ENCODE assay signal across 11 cellular contexts in the genomic region with DNA sequence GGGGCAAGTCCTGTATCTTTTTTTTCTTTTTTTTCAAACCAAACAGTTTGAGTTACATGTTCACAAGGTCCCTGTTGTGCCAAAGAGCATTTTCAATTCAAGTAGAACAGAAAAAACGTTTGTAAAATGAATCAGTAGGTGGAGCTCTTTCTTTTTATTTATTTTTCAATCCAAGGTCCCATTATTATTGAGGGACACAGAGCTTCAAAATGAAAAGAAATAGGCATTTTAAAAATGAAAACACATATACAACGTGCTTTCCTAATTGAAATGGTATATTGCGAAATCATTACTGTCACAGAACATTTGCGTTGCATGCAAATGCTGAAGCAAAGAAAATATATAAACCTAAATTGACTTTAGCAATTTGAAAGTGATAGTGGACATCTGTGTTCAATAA.
DNase-seq lines count a peak whose midpoint lies in the region; ATAC-seq and TF ChIP-seq lines count a peak whose summit lies in the region.
"Had no signal": no experiment of that assay in that cellular context is flagged by ENCODE, and none has a peak within 500 bp of the region (broad histone marks: within the 10 kb centered on the region; RNA-seq: fewer than 3 reads in every experiment).

No MANE protein-coding gene starts in this region.

- H3K27ac Mint-ChIP-seq in osteocyte (ENCODE audit: unreplicated experiment): no peak overlapping the region
- no peak overlapping the region for H3K27ac Mint-ChIP-seq in activated CD4-positive, alpha-beta memory T cell treated with anti-CD3 and anti-CD28 coated beads for 36 hours
- H3K27ac Mint-ChIP-seq: T-helper 1 cell treated with Interleukin-12 subunit alpha and Interleukin-12 subunit beta and Interleukin-4 antibody, amounts not matched to agents 30 μg/mL and 1 μg/mL, for 36 hours had no signal

- no peak for ATAC-seq in GM21515 (IDR thresholded peaks at IDR 0.05; ENCODE audit: unreplicated experiment)

- no peak overlapping the region for H3K4me3 Mint-ChIP-seq in osteocyte (ENCODE audit: unreplicated experiment)
- no peak overlapping the region for H3K4me3 Mint-ChIP-seq in activated CD4-positive, alpha-beta memory T cell treated with anti-CD3 and anti-CD28 coated beads for 36 hours
- H3K4me3 Mint-ChIP-seq: central memory CD8-positive, alpha-beta T cell; T-helper 1 cell treated with Interleukin-12 subunit alpha and Interleukin-12 subunit beta and Interleukin-4 antibody, amounts not matched to agents 30 μg/mL and 1 μg/mL, for 36 hours had no signal

- peak; percentile 50 for TF ChIP-seq CTCF in osteocyte (IDR thresholded peaks at IDR 0.05)

- no peaks in the 10 kb centered on the region for H3K36me3 Mint-ChIP-seq in osteocyte (ENCODE audit: unreplicated experiment)
- no peaks in the 10 kb centered on the region for H3K36me3 Mint-ChIP-seq in activated CD4-positive, alpha-beta memory T cell treated with anti-CD3 and anti-CD28 coated beads for 36 hours

- H3K27me3 Mint-ChIP-seq in osteocyte (ENCODE audit: unreplicated experiment): peaks cover 18% of the 10 kb centered on the region
- H3K27me3 Mint-ChIP-seq in activated CD4-positive, alpha-beta memory T cell treated with anti-CD3 and anti-CD28 coated beads for 36 hours: no peaks in the 10 kb centered on the region
- H3K27me3 Mint-ChIP-seq: central memory CD8-positive, alpha-beta T cell had no signal

- CTCF ChIA-PET in activated CD4-positive, alpha-beta memory T cell treated with anti-CD3 and anti-CD28 coated beads for 36 hours (lab: Charles Lee): no interaction called here

- H3K4me1 Mint-ChIP-seq in osteocyte (ENCODE audit: unreplicated experiment): no peaks in the 10 kb centered on the region
- no peaks in the 10 kb centered on the region for H3K4me1 Mint-ChIP-seq in activated CD4-positive, alpha-beta memory T cell treated with anti-CD3 and anti-CD28 coated beads for 36 hours (ENCODE audit: low read depth)
- H3K4me1 Mint-ChIP-seq: central memory CD8-positive, alpha-beta T cell had no signal

- H3K9me3 Mint-ChIP-seq in osteocyte (ENCODE audit: unreplicated experiment): peaks cover 5% of the 10 kb centered on the region
- H3K9me3 Mint-ChIP-seq in activated CD4-positive, alpha-beta memory T cell treated with anti-CD3 and anti-CD28 coated beads for 36 hours: no peaks in the 10 kb centered on the region

- peak; percentile 1 for DNase-seq in GM04504 (ENCODE audit: low read depth)
- DNase-seq in NCI-H446 treated with DMSO at 0.1 percent for 48 hours (lab: John Stamatoyannopoulos, UW): peak; percentile 7
- peak; percentile 65 for DNase-seq in dermis blood vessel endothelial cell
- DNase-seq in osteocyte (ENCODE audit: extremely low spot score, unreplicated experiment): no peak
- DNase-seq in activated gamma-delta T cell (lab: John Stamatoyannopoulos, UW): no peak
- DNase-seq in NCI-H2227 treated with DMSO at 0.1 percent for 48 hours (lab: John Stamatoyannopoulos, UW): no peak
- DNase-seq in activated CD4-positive, alpha-beta memory T cell treated with anti-CD3 and anti-CD28 coated beads for 36 hours: no peak
- DNase-seq: stimulated activated CD8-positive, alpha-beta memory T cell treated with anti-CD3 and anti-CD28 coated beads, Interleukin-4, amount 100 ng/mL, for 48 hours had no signal

- intact Hi-C loops in activated CD4-positive, alpha-beta memory T cell treated with anti-CD3 and anti-CD28 coated beads for 36 hours (cut with micrococcal nuclease): no loop called here

- POLR2A ChIA-PET in activated CD4-positive, alpha-beta memory T cell treated with anti-CD3 and anti-CD28 coated beads for 36 hours (lab: Charles Lee): no interaction called here

Comparison
In these comparisons a context has a peak if more than half of its experiments do, and no peak if none do; other contexts are left out.
1. DNase-seq: peak in GM04504 (single experiment), NCI-H446 treated with DMSO at 0.1 percent for 48 hours (single experiment) and dermis blood vessel endothelial cell (single experiment); none in osteocyte (single experiment), activated gamma-delta T cell (single experiment), NCI-H2227 treated with DMSO at 0.1 percent for 48 hours (single experiment) and activated CD4-positive, alpha-beta memory T cell treated with anti-CD3 and anti-CD28 coated beads for 36 hours (single experiment).